9 cellular contexts compared by ENCODE assay signal in genomic region chr1:89198081-89198480, GRCh38. TPM values are rescaled to one million over a fixed set of nuclear protein-coding genes. Genes with fewer than 3 reads are reported as not detected.
DNase-seq lines count a peak whose midpoint lies in the region; ATAC-seq and TF ChIP-seq lines count a peak whose summit lies in the region.
"Had no signal": no experiment of that assay in that cellular context is flagged by ENCODE, and none has a peak within 500 bp of the region (broad histone marks: within the 10 kb centered on the region; RNA-seq: fewer than 3 reads in every experiment).

No MANE protein-coding gene starts in this region.

- intact Hi-C loops in activated CD4-positive, alpha-beta memory T cell treated with anti-CD3 and anti-CD28 coated beads for 36 hours (cut with micrococcal nuclease) = loop anchor here (1.0 to 5.0 kb wide), 6 partner anchors 59 to 409 kb away; partner anchors contain the start of genes GBP1 and GTF2B
- intact Hi-C loops in sigmoid colon (cut with DNase I) = no loop called here

- CTCF ChIA-PET in activated CD4-positive, alpha-beta memory T cell treated with anti-CD3 and anti-CD28 coated beads for 36 hours (lab: Charles Lee) = interaction anchor here (1.2 to 1.5 kb wide), 6 partner anchors 71 to 253 kb away, joined by 3 to 8 read pairs (median 4); no protein-coding TSS in a partner anchor

- TF ChIP-seq POLR2A in sigmoid colon (IDR thresholded peaks at IDR 0.05) = no peak

- POLR2A ChIA-PET in activated CD4-positive, alpha-beta memory T cell treated with anti-CD3 and anti-CD28 coated beads for 36 hours (lab: Charles Lee) = interaction anchor here (0.8 to 3.1 kb wide), 12 partner anchors 72 to 159 kb away, joined by 3 to 38 read pairs (median 5); partner anchors contain the start of genes GBP1, GBP2 and GBP5

- H3K27me3 Mint-ChIP-seq in activated CD4-positive, alpha-beta memory T cell treated with anti-CD3 and anti-CD28 coated beads for 36 hours = no peaks in the 10 kb centered on the region

- no peak for DNase-seq in GM12865 (ENCODE audit: low read depth)
- peak; percentile 15 for DNase-seq in activated CD4-positive, alpha-beta memory T cell treated with anti-CD3 and anti-CD28 coated beads for 36 hours
- DNase-seq in foreskin fibroblast = no peak
- no peak for DNase-seq in sigmoid colon
- DNase-seq in anterior cingulate cortex (lab: John Stamatoyannopoulos, UW) = no peak
- no peak for DNase-seq in stimulated activated CD4-positive, alpha-beta T cell treated with anti-CD3 and anti-CD28 coated beads, Interleukin-4, amount 100 ng/mL, for 4 hours
- no peak for DNase-seq in NCI-H1417 treated with DMSO at 0.1 percent for 48 hours (lab: John Stamatoyannopoulos, UW)

- TF ChIP-seq EP300 in sigmoid colon (IDR thresholded peaks at IDR 0.05) = no peak

- H3K9me3 ChIP-seq in sigmoid colon = no peaks in the 10 kb centered on the region

- ATAC-seq in HG03108 (IDR thresholded peaks at IDR 0.05; ENCODE audit: unreplicated experiment) = no peak

- no peaks in the 10 kb centered on the region for H3K36me3 ChIP-seq in sigmoid colon

- peaks cover 79% of the 10 kb centered on the region for H3K4me1 Mint-ChIP-seq in activated CD4-positive, alpha-beta memory T cell treated with anti-CD3 and anti-CD28 coated beads for 36 hours (ENCODE audit: low read depth)

- peak overlapping the region; percentile 53 for H3K4me3 ChIP-seq in GM12865 (ENCODE audit: low read depth, low read length)
- H3K4me3 ChIP-seq in foreskin fibroblast (ENCODE audit: low read depth in 1 of 2, low read length in 2 of 2) = peak overlapping the region; percentile 53 to 54
- peak overlapping the region; percentile 26 to 49 (median 46) for H3K4me3 ChIP-seq in sigmoid colon

- WGBS in sigmoid colon, 2 donors = 7 to 20% methylated on average over 8 of the region's 8 CpGs

- H3K27me3 ChIP-seq in sigmoid colon = peaks cover 0 to 13% (median 0%) of the 10 kb centered on the region in 3 donors

- peaks cover 0 to 14% (median 3%) of the 10 kb centered on the region in 4 donors for H3K4me1 ChIP-seq in sigmoid colon

- peak overlapping the region; percentile 57 to 73 (median 64) for H3K27ac ChIP-seq in sigmoid colon

- H3K27ac Mint-ChIP-seq in activated CD4-positive, alpha-beta memory T cell treated with anti-CD3 and anti-CD28 coated beads for 36 hours = peak overlapping the region; percentile 90

- TF ChIP-seq CTCF in GM12865 (IDR thresholded peaks at IDR 0.05; ENCODE audit: insufficient read depth, low read depth, low read length, missing control alignments) = no peak
- TF ChIP-seq CTCF in foreskin fibroblast (IDR thresholded peaks at IDR 0.05; ENCODE audit: low read depth, low read length) = no peak
- TF ChIP-seq CTCF in sigmoid colon (IDR thresholded peaks at IDR 0.05) = no peak

- peak overlapping the region; percentile 88 for H3K4me3 Mint-ChIP-seq in activated CD4-positive, alpha-beta memory T cell treated with anti-CD3 and anti-CD28 coated beads for 36 hours

- H3K9me3 Mint-ChIP-seq in activated CD4-positive, alpha-beta memory T cell treated with anti-CD3 and anti-CD28 coated beads for 36 hours = no peaks in the 10 kb centered on the region

- H3K36me3 Mint-ChIP-seq in activated CD4-positive, alpha-beta memory T cell treated with anti-CD3 and anti-CD28 coated beads for 36 hours = peaks cover 28% of the 10 kb centered on the region

RNA-seq across cellular contexts. Expression of gene GBP4, which starts 0.7 kb away (rescaled TPM):
- total RNA-seq in activated CD4-positive, alpha-beta memory T cell treated with anti-CD3 and anti-CD28 coated beads for 36 hours = 10 to 100 TPM; 26.5 to 29.9 TPM
- 1 to 10 TPM; 3.0 to 10.0 (median 3.8) TPM for total RNA-seq in sigmoid colon
- 10 to 100 TPM in 1 of 3 donors, 1 to 10 TPM in 2; 1.8 to 26.1 (median 3.0) TPM for polyA plus RNA-seq in sigmoid colon

RNA-seq across cellular contexts. Expression of gene GBP7, which starts 22.3 kb away (rescaled TPM):
- total RNA-seq in activated CD4-positive, alpha-beta memory T cell treated with anti-CD3 and anti-CD28 coated beads for 36 hours = not detected
- total RNA-seq in sigmoid colon = not detected
- under 1 TPM in 1 of 3 donors, not detected in 2; 0.03 TPM for polyA plus RNA-seq in sigmoid colon
- total RNA-seq: dermis microvascular lymphatic vessel endothelial cell had no signal
